Comparison of ENCODE assay signal across 9 cellular contexts in the genomic region with DNA sequence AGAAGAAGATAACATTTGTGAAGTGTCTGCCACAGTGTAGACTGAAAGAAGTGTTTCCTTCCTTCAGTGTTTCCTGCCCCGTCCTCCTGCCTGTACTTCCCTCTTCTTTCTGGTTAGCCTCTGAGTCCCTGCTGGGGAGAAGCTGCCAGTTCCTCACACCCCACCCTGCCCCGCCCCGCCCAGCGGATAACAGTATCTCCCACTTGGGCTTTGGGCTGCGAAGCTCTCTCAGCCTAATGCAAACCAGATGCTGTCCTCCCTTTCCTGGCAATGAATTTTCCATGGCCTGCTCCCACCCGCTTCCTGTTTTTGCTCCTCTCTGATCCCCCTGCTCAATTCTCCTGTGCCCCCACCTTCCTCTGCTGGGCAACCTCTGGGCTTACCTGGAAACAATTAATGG. TPM values are rescaled to one million over a fixed set of nuclear protein-coding genes. Genes with fewer than 3 reads are reported as not detected.
DNase-seq lines count a peak whose midpoint lies in the region; ATAC-seq and TF ChIP-seq lines count a peak whose summit lies in the region.
"Had no signal": no experiment of that assay in that cellular context is flagged by ENCODE, and none has a peak within 500 bp of the region (broad histone marks: within the 10 kb centered on the region; RNA-seq: fewer than 3 reads in every experiment).

No MANE protein-coding gene starts in this region.

- H3K9me3 ChIP-seq in Peyer's patch (no peaks in the 10 kb centered on the region), neural progenitor cell (ENCODE audit: low read depth) (no peaks in the 10 kb centered on the region)

- no peak for TF ChIP-seq CTCF in Peyer's patch (IDR thresholded peaks at IDR 0.05)
- TF ChIP-seq CTCF in fibroblast of mammary gland (conservative IDR thresholded peaks at IDR 0.05; ENCODE audit: control insufficient read depth, insufficient read depth, low read depth, low read length): no peak
- no peak for TF ChIP-seq CTCF in neural progenitor cell (IDR thresholded peaks at IDR 0.05)
- TF ChIP-seq CTCF in Calu3 (IDR thresholded peaks at IDR 0.05; ENCODE audit: unreplicated experiment): no peak

- intact Hi-C loops in Calu3 (cut with micrococcal nuclease; ENCODE audit: unreplicated experiment): no loop called here

- H3K4me1 ChIP-seq in Peyer's patch (peaks cover 0 to 5% (median 2%) of the 10 kb centered on the region in 4 donors), neural progenitor cell (peaks cover 16% of the 10 kb centered on the region)

- no peaks in the 10 kb centered on the region for H4K20me1 ChIP-seq in neural progenitor cell (ENCODE audit: low read depth)

- H3K27me3 Mint-ChIP-seq in neural progenitor cell (ENCODE audit: insufficient read depth, low read depth): peaks cover 27% of the 10 kb centered on the region
- peaks cover 98% of the 10 kb centered on the region for H3K27me3 Mint-ChIP-seq in Calu3 (ENCODE audit: unreplicated experiment)

- no peak for TF ChIP-seq POLR2A in Peyer's patch (IDR thresholded peaks at IDR 0.05)

- CTCF ChIA-PET in Calu3 (lab: Charles Lee): no interaction called here

- no TSS peak for BruUV-seq in Calu3 (replicated peaks; lab: Mats Ljungman, UMichigan)

- H3K4me2 ChIP-seq in neural progenitor cell: no peak overlapping the region

- H3K27ac Mint-ChIP-seq in neural progenitor cell (peak overlapping the region; percentile 11), Calu3 (ENCODE audit: unreplicated experiment) (no peak overlapping the region)
- H3K27ac Mint-ChIP-seq: activated naive CD8-positive, alpha-beta T cell treated with anti-CD3 and anti-CD28 coated beads, Interleukin-2, amount 10 ng/mL, durations not matched to agents 7 days and 5 days had no signal

- no peaks in the 10 kb centered on the region for H3K9me3 Mint-ChIP-seq in neural progenitor cell
- no peaks in the 10 kb centered on the region for H3K9me3 Mint-ChIP-seq in Calu3 (ENCODE audit: low read depth, unreplicated experiment)
- H3K9me3 Mint-ChIP-seq: activated naive CD8-positive, alpha-beta T cell treated with anti-CD3 and anti-CD28 coated beads, Interleukin-2, amount 10 ng/mL, durations not matched to agents 7 days and 5 days had no signal

- H3K4me3 ChIP-seq in Peyer's patch: no peak overlapping the region
- no peak overlapping the region for H3K4me3 ChIP-seq in fibroblast of mammary gland (ENCODE audit: control insufficient read depth, low read depth, low read length)
- H3K4me3 ChIP-seq in neural progenitor cell: no peak overlapping the region

- H3K36me3 ChIP-seq in Peyer's patch (no peaks in the 10 kb centered on the region), neural progenitor cell (no peaks in the 10 kb centered on the region)

- H3K4me1 Mint-ChIP-seq in neural progenitor cell: peaks cover 44% of the 10 kb centered on the region
- H3K4me1 Mint-ChIP-seq in Calu3 (ENCODE audit: low read depth, unreplicated experiment): peaks cover 8% of the 10 kb centered on the region

- H3K79me2 ChIP-seq in neural progenitor cell (ENCODE audit: low read depth): no peaks in the 10 kb centered on the region

- no peak for ATAC-seq in GM21737 (IDR thresholded peaks at IDR 0.05; ENCODE audit: unreplicated experiment)
- no peak for ATAC-seq in GM19452 (IDR thresholded peaks at IDR 0.05; ENCODE audit: unreplicated experiment)

- no peaks in the 10 kb centered on the region for H3K36me3 Mint-ChIP-seq in neural progenitor cell
- H3K36me3 Mint-ChIP-seq in Calu3 (ENCODE audit: insufficient read depth, unreplicated experiment): peaks cover 10% of the 10 kb centered on the region
- H3K36me3 Mint-ChIP-seq: activated naive CD8-positive, alpha-beta T cell treated with anti-CD3 and anti-CD28 coated beads, Interleukin-2, amount 10 ng/mL, durations not matched to agents 7 days and 5 days had no signal

- H3K27me3 ChIP-seq in Peyer's patch (no peaks in the 10 kb centered on the region), neural progenitor cell (peaks cover 22% of the 10 kb centered on the region)

- H3K4me3 Mint-ChIP-seq in neural progenitor cell (peak overlapping the region; percentile 64), Calu3 (ENCODE audit: low read depth, unreplicated experiment) (no peak overlapping the region)
- H3K4me3 Mint-ChIP-seq: activated naive CD8-positive, alpha-beta T cell treated with anti-CD3 and anti-CD28 coated beads, Interleukin-2, amount 10 ng/mL, durations not matched to agents 7 days and 5 days had no signal

- peak overlapping the region; percentile 55 to 79 (median 74) for H3K27ac ChIP-seq in Peyer's patch
- H3K27ac ChIP-seq in neural progenitor cell: no peak overlapping the region

- H2AFZ ChIP-seq in neural progenitor cell (replicated peaks): no peak overlapping the region

- peaks cover 22% of the 10 kb centered on the region for H3F3A ChIP-seq in neural progenitor cell (ENCODE audit: low read depth)

- no peak overlapping the region for H3K9ac ChIP-seq in neural progenitor cell

- peak; percentile 91 for DNase-seq in AG20443 (ENCODE audit: low spot score)
- DNase-seq in Peyer's patch: peak in 2 of 3 donors; percentile 47 to 75
- DNase-seq in fibroblast of mammary gland (ENCODE audit: low read depth): peak; percentile 91
- no peak for DNase-seq in neural progenitor cell (ENCODE audit: low spot score)
- DNase-seq in Calu3: no peak
- no peak for DNase-seq in NCI-H345 treated with DMSO at 0.1 percent for 48 hours (lab: John Stamatoyannopoulos, UW; ENCODE audit: unreplicated experiment)
- DNase-seq: activated naive CD8-positive, alpha-beta T cell treated with anti-CD3 and anti-CD28 coated beads, Interleukin-2, amount 10 ng/mL, durations not matched to agents 7 days and 5 days had no signal

RNA-seq across cellular contexts. Expression of a gene that starts 5.2 kb away (rescaled TPM):
- total RNA-seq in Peyer's patch: 10 to 100 TPM in 1 of 4 donors, 1 to 10 TPM in 3; 1.1 to 28.1 (median 5.7) TPM
- 1.4 TPM in 2 replicates for total RNA-seq in neural progenitor cell (ENCODE audit: low replicate concordance)
- total RNA-seq in Calu3 (2022): 0.76 and 2.4 TPM in 2 replicates

RNA-seq across cellular contexts. Expression of a gene that starts 27.6 kb away (rescaled TPM):
- total RNA-seq in Peyer's patch: 1 to 10 TPM in 3 of 4 donors, under 1 TPM in 1; 0.47 to 4.1 (median 2.3) TPM
- total RNA-seq in neural progenitor cell (ENCODE audit: low replicate concordance): 0.15 TPM in 1 of 2 replicates, not detected in the other
- 0.78 and 1.1 TPM in 2 replicates for total RNA-seq in Calu3 (2022)

RNA-seq across cellular contexts. Expression of a gene that starts 31.2 kb away (rescaled TPM):
- total RNA-seq in Peyer's patch: 10 to 100 TPM in 3 of 4 donors, 1 to 10 TPM in 1; 9.5 to 76.7 (median 18.4) TPM
- 10.1 and 28.7 TPM in 2 replicates for total RNA-seq in neural progenitor cell (ENCODE audit: low replicate concordance)
- 19.7 and 20.5 TPM in 2 replicates for total RNA-seq in Calu3 (2022)

RNA-seq across cellular contexts. Expression of a gene that starts 44.9 kb away (rescaled TPM):
- total RNA-seq in Peyer's patch (1,000 to 10,000 TPM; 3,399 to 5,471 (median 4,336) TPM), neural progenitor cell (ENCODE audit: low replicate concordance) (649 and 846 TPM in 2 replicates), Calu3 (2022) (1,555 and 1,627 TPM in 2 replicates)

Comparison
In these comparisons a context has a peak if more than half of its experiments do, and no peak if none do; other contexts are left out.
1. DNase-seq: peak in AG20443 (single experiment), Peyer's patch (2 of 3) and fibroblast of mammary gland (single experiment); none in neural progenitor cell (single experiment), Calu3 (single experiment) and NCI-H345 treated with DMSO at 0.1 percent for 48 hours (single experiment).